9 cellular contexts compared by ENCODE assay signal in the genomic region with DNA sequence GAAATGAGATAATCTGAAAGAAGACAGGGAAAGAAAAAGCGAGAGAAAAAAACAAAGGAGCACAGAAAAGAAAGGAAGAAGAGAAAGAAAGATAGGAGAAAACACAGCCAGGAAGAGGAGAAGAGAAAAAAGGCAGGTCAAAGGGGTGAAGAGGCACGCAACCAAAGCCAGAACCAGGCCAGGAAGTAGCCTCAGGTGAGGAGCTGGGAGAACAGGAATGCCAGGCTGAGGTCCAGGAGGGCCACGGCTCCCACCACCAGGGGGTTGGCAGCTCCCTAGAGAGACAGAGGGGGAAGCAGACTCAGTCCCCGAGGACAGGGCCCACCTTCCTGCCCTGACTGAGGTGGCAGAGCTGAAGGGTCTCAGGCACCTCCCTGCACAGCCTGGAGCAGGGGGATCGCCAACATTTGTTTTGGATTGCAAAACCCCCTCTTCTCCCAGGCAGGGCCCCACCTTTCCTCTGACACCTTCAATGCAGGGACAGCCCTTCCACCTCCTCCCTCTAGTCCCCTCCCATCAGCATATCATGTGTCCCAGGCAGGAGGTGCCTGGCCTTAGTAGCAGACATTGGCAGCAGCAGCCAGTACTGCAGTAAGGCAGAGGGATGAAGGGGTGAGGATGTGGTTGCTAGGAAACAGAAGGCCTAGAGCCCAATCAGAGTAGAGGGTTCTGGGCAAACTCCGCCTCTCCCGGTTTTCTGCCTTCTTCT. TPM values are rescaled to one million over a fixed set of nuclear protein-coding genes. Genes with fewer than 3 reads are reported as not detected.
DNase-seq lines count a peak whose midpoint lies in the region; ATAC-seq lines count a peak whose summit lies in the region.
"Had no signal": no experiment of that assay in that cellular context is flagged by ENCODE, and none has a peak within 500 bp of the region (broad histone marks: within the 10 kb centered on the region; RNA-seq: fewer than 3 reads in every experiment).

No MANE protein-coding gene starts in this region.

- H3K36me3 Mint-ChIP-seq in activated naive CD8-positive, alpha-beta T cell treated with anti-CD3 and anti-CD28 coated beads, Interleukin-2, amount 50 U/mL, for 24 hours (ENCODE audit: low read depth) = peaks cover 5% of the 10 kb centered on the region

- H3K27ac Mint-ChIP-seq in activated naive CD8-positive, alpha-beta T cell treated with anti-CD3 and anti-CD28 coated beads, Interleukin-2, amount 50 U/mL, for 24 hours = peak overlapping the region; percentile 69

- no peak for ATAC-seq in activated naive CD8-positive, alpha-beta T cell treated with anti-CD3 and anti-CD28 coated beads, Interleukin-2, amount 50 U/mL, for 24 hours
- no peak for ATAC-seq in HG03354 (IDR thresholded peaks at IDR 0.05; ENCODE audit: poor library complexity, severe bottlenecking, unreplicated experiment)

- no peaks in the 10 kb centered on the region for H3K9me3 ChIP-seq in MG63

- H3K4me1 Mint-ChIP-seq in activated naive CD8-positive, alpha-beta T cell treated with anti-CD3 and anti-CD28 coated beads, Interleukin-2, amount 50 U/mL, for 24 hours = peaks cover 30% of the 10 kb centered on the region

- no peaks in the 10 kb centered on the region for H3K9me3 Mint-ChIP-seq in activated naive CD8-positive, alpha-beta T cell treated with anti-CD3 and anti-CD28 coated beads, Interleukin-2, amount 50 U/mL, for 24 hours

- no peaks in the 10 kb centered on the region for H3K27me3 ChIP-seq in MG63

- H3K4me3 ChIP-seq in Jurkat, Clone E6-1 (ENCODE audit: low read length) = no peak overlapping the region
- no peak overlapping the region for H3K4me3 ChIP-seq in MG63

- peak; percentile 37 for DNase-seq in Daoy (ENCODE audit: low read depth)
- peak; percentile 43 for DNase-seq in Jurkat, Clone E6-1 (ENCODE audit: low read depth, low spot score)
- DNase-seq in activated naive CD8-positive, alpha-beta T cell treated with anti-CD3 and anti-CD28 coated beads, Interleukin-2, amount 50 U/mL, for 24 hours = no peak
- peak; percentile 51 for DNase-seq in medulla oblongata (ENCODE audit: extremely low spot score)
- no peak for DNase-seq in effector CD8-positive, alpha-beta T cell (lab: John Stamatoyannopoulos, UW)
- DNase-seq in dedifferentiated amniotic fluid mesenchymal stem cell (ENCODE audit: extremely low spot score) = no peak
- no peak for DNase-seq in MG63

- H3K27me3 Mint-ChIP-seq in activated naive CD8-positive, alpha-beta T cell treated with anti-CD3 and anti-CD28 coated beads, Interleukin-2, amount 50 U/mL, for 24 hours = peaks cover 11% of the 10 kb centered on the region

- peak overlapping the region; percentile 98 for H3K4me3 Mint-ChIP-seq in activated naive CD8-positive, alpha-beta T cell treated with anti-CD3 and anti-CD28 coated beads, Interleukin-2, amount 50 U/mL, for 24 hours

- H3K36me3 ChIP-seq in MG63 = no peaks in the 10 kb centered on the region

RNA-seq across cellular contexts. Expression of gene AP1G2, which starts 2.0 kb away (rescaled TPM):
- total RNA-seq in Daoy (2014; rRNA removed; shearing (Covaris generic)) = 10.2 and 47.7 TPM in 2 replicates
- polyA plus RNA-seq in Jurkat, Clone E6-1 (2012; ENCODE audit: insufficient read depth, insufficient read length) = 138 TPM
- total RNA-seq in MG63 (2014; rRNA removed; shearing (Covaris generic); ENCODE audit: low replicate concordance) = 0.79 and 9.7 TPM in 2 replicates

RNA-seq across cellular contexts. Expression of gene JPH4, which starts 9.0 kb away (rescaled TPM):
- total RNA-seq in Daoy (2014; rRNA removed; shearing (Covaris generic)) = 0.29 TPM in 1 of 2 replicates, not detected in the other
- not detected for polyA plus RNA-seq in Jurkat, Clone E6-1 (2012; ENCODE audit: insufficient read depth, insufficient read length)
- not detected in 2 replicates for total RNA-seq in MG63 (2014; rRNA removed; shearing (Covaris generic); ENCODE audit: low replicate concordance)
- total RNA-seq: mononuclear cell had no signal

RNA-seq across cellular contexts. Expression of gene THTPA, which starts 13.5 kb away (rescaled TPM):
- total RNA-seq in Daoy (2014; rRNA removed; shearing (Covaris generic)) = 8.5 and 9.0 TPM in 2 replicates
- polyA plus RNA-seq in Jurkat, Clone E6-1 (2012; ENCODE audit: insufficient read depth, insufficient read length) = 8.2 TPM
- total RNA-seq in MG63 (2014; rRNA removed; shearing (Covaris generic); ENCODE audit: low replicate concordance) = 0.84 and 3.3 TPM in 2 replicates

RNA-seq across cellular contexts. Expression of gene ZFHX2, which starts 18.0 kb away (rescaled TPM):
- 0.23 and 0.42 TPM in 2 replicates for total RNA-seq in Daoy (2014; rRNA removed; shearing (Covaris generic))
- polyA plus RNA-seq in Jurkat, Clone E6-1 (2012; ENCODE audit: insufficient read depth, insufficient read length) = 2.8 TPM
- not detected in 2 replicates for total RNA-seq in MG63 (2014; rRNA removed; shearing (Covaris generic); ENCODE audit: low replicate concordance)

Comparison
In these comparisons a context has a peak if more than half of its experiments do, and no peak if none do; other contexts are left out.
1. DNase-seq: peak in Daoy (single experiment), Jurkat, Clone E6-1 (single experiment) and medulla oblongata (single experiment); none in activated naive CD8-positive, alpha-beta T cell treated with anti-CD3 and anti-CD28 coated beads, Interleukin-2, amount 50 U/mL, for 24 hours (single experiment), effector CD8-positive, alpha-beta T cell (single experiment), dedifferentiated amniotic fluid mesenchymal stem cell (single experiment) and MG63 (single experiment).